In the genomic region with DNA sequence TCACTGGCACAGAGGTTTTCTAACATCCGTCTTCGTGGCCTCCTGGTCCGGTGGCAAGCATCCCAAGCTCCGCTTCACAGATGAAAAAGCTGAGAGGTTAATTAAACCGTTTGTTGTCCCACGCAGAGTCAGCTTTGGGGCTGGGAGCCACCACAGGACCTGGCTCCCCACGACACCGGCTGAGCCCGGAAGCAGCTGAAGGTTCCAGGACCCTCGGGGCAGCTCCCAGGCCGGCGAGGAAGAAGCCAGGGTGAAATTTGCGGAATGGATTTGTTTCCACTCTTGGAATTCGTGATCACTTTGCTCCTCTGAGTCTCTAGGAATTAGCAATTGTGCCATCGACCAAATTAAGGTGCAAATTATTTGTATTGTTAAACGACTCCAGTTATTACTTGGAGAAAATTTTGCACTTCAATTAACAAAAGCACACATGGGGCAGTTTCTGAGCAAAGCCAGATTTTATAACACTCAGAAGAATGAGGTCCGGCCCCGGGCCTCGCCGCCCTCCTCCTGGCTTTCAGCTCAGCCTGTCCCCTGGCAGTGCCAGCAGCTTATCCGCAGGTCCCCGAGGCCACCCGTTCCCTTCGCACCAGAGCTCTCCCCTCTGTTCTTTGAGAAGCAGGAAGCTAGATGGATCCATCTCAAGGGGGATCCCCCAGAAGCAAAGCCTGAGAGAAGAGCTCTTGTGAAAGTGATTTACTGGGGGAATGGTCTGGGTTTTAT, we compare ENCODE assay signal across 19 cellular contexts.
DNase-seq lines count a peak whose midpoint lies in the region; ATAC-seq and TF ChIP-seq lines count a peak whose summit lies in the region.
"Had no signal": no experiment of that assay in that cellular context is flagged by ENCODE, and none has a peak within 500 bp of the region (broad histone marks: within the 10 kb centered on the region; RNA-seq: fewer than 3 reads in every experiment).

No MANE protein-coding gene starts in this region.

- POLR2A ChIA-PET in activated CD4-positive, alpha-beta T cell treated with anti-CD3 and anti-CD28 coated beads, Interleukin-2, amount 10 ng/mL, durations not matched to agents 7 days and 5 days (lab: Charles Lee) = no interaction called here
- POLR2A ChIA-PET in CD4-positive, alpha-beta memory T cell (lab: Charles Lee; ENCODE audit: partially characterized antibody) = no interaction called here

- H3K9ac ChIP-seq in colonic mucosa (ENCODE audit: low read depth in 2 of 2, low read length in 2 of 2) = no peak overlapping the region

- peaks cover 48% of the 10 kb centered on the region for H3K4me1 Mint-ChIP-seq in activated CD4-positive, alpha-beta T cell treated with anti-CD3 and anti-CD28 coated beads, Interleukin-2, amount 10 ng/mL, durations not matched to agents 7 days and 5 days
- H3K4me1 Mint-ChIP-seq in CD4-positive, alpha-beta memory T cell = peaks cover 13 to 20% (median 17%) of the 10 kb centered on the region in 4 donors
- H3K4me1 Mint-ChIP-seq in activated T-helper 17 cell treated with anti-CD3 and anti-CD28 coated beads, Interleukin-2, amount 50 U/mL, for 72 hours = peaks cover 10% of the 10 kb centered on the region
- H3K4me1 Mint-ChIP-seq in naive B cell = peaks cover 43 to 63% (median 55%) of the 10 kb centered on the region in 3 donors

- no peak for DNase-seq in activated CD4-positive, alpha-beta T cell treated with anti-CD3 and anti-CD28 coated beads, Interleukin-2, amount 10 ng/mL, durations not matched to agents 7 days and 5 days
- DNase-seq in activated CD4-positive, alpha-beta T cell treated with anti-CD3 and anti-CD28 coated beads for 1 hour = no peak
- no peak for DNase-seq in CD4-positive, alpha-beta memory T cell
- DNase-seq in naive B cell = no peak
- no peak for DNase-seq in colonic mucosa
- no peak for DNase-seq in left lobe of liver (ENCODE audit: low spot score)
- DNase-seq: DMS 273 treated with DMSO at 0.1 percent for 48 hours, GDM1, KBM-7, NCI-H1436 treated with DMSO at 0.1 percent for 48 hours, NCI-H2029 treated with DMSO at 0.1 percent for 48 hours, NCI-H2171 treated with DMSO at 0.1 percent for 48 hours, NCI-H774, SHP77 had no signal

- peaks cover 19% of the 10 kb centered on the region for H3K4me1 ChIP-seq in CD4-positive, alpha-beta memory T cell (ENCODE audit: insufficient read depth, low read length)
- H3K4me1 ChIP-seq in colonic mucosa = no peaks in the 10 kb centered on the region

- TF ChIP-seq CTCF in colonic mucosa (IDR thresholded peaks at IDR 0.05) = no peak

- no peaks in the 10 kb centered on the region for H3K27me3 Mint-ChIP-seq in activated CD4-positive, alpha-beta T cell treated with anti-CD3 and anti-CD28 coated beads, Interleukin-2, amount 10 ng/mL, durations not matched to agents 7 days and 5 days
- peaks cover 0 to 4% of the 10 kb centered on the region in 2 donors for H3K27me3 Mint-ChIP-seq in CD4-positive, alpha-beta memory T cell
- no peaks in the 10 kb centered on the region for H3K27me3 Mint-ChIP-seq in activated T-helper 17 cell treated with anti-CD3 and anti-CD28 coated beads, Interleukin-2, amount 50 U/mL, for 72 hours
- no peaks in the 10 kb centered on the region for H3K27me3 Mint-ChIP-seq in naive B cell

- CTCF ChIA-PET in activated CD4-positive, alpha-beta T cell treated with anti-CD3 and anti-CD28 coated beads, Interleukin-2, amount 10 ng/mL, durations not matched to agents 7 days and 5 days (lab: Charles Lee) = no interaction called here
- CTCF ChIA-PET in CD4-positive, alpha-beta memory T cell (lab: Charles Lee; ENCODE audit: partially characterized antibody) = no interaction called here

- H3K9me3 Mint-ChIP-seq in activated CD4-positive, alpha-beta T cell treated with anti-CD3 and anti-CD28 coated beads, Interleukin-2, amount 10 ng/mL, durations not matched to agents 7 days and 5 days = no peaks in the 10 kb centered on the region
- no peaks in the 10 kb centered on the region for H3K9me3 Mint-ChIP-seq in CD4-positive, alpha-beta memory T cell
- no peaks in the 10 kb centered on the region for H3K9me3 Mint-ChIP-seq in activated T-helper 17 cell treated with anti-CD3 and anti-CD28 coated beads, Interleukin-2, amount 50 U/mL, for 72 hours
- no peaks in the 10 kb centered on the region for H3K9me3 Mint-ChIP-seq in naive B cell
- H3K9me3 Mint-ChIP-seq: GM23338 had no signal

- H3K27me3 ChIP-seq in CD4-positive, alpha-beta memory T cell (ENCODE audit: insufficient read depth, low read length) = no peaks in the 10 kb centered on the region
- no peaks in the 10 kb centered on the region for H3K27me3 ChIP-seq in colonic mucosa

- peak overlapping the region; percentile 38 for H3K27ac Mint-ChIP-seq in activated CD4-positive, alpha-beta T cell treated with anti-CD3 and anti-CD28 coated beads, Interleukin-2, amount 10 ng/mL, durations not matched to agents 7 days and 5 days
- H3K27ac Mint-ChIP-seq in CD4-positive, alpha-beta memory T cell = peak overlapping the region in 4 of 7 donors; percentile 38 to 80 (median 52)
- peak overlapping the region; percentile 38 for H3K27ac Mint-ChIP-seq in activated T-helper 17 cell treated with anti-CD3 and anti-CD28 coated beads, Interleukin-2, amount 50 U/mL, for 72 hours
- peak overlapping the region in 4 of 6 donors; percentile 44 to 96 (median 79) for H3K27ac Mint-ChIP-seq in naive B cell
- H3K27ac Mint-ChIP-seq: GM23338 had no signal

- H3K4me3 ChIP-seq in CD4-positive, alpha-beta memory T cell (ENCODE audit: low read length in 2 of 2) = no peak overlapping the region
- no peak overlapping the region for H3K4me3 ChIP-seq in colonic mucosa
- H3K4me3 ChIP-seq: GM23338 had no signal

- H3K36me3 Mint-ChIP-seq in activated CD4-positive, alpha-beta T cell treated with anti-CD3 and anti-CD28 coated beads, Interleukin-2, amount 10 ng/mL, durations not matched to agents 7 days and 5 days (ENCODE audit: low read depth) = no peaks in the 10 kb centered on the region
- no peaks in the 10 kb centered on the region for H3K36me3 Mint-ChIP-seq in CD4-positive, alpha-beta memory T cell
- H3K36me3 Mint-ChIP-seq in activated T-helper 17 cell treated with anti-CD3 and anti-CD28 coated beads, Interleukin-2, amount 50 U/mL, for 72 hours (ENCODE audit: low read depth) = peaks cover 13% of the 10 kb centered on the region
- no peaks in the 10 kb centered on the region for H3K36me3 Mint-ChIP-seq in naive B cell

- intact Hi-C loops in CD4-positive, alpha-beta memory T cell (cut with micrococcal nuclease) = no loop called here
- intact Hi-C loops in colonic mucosa (cut with DNase I) = no loop called here

- no peak for ATAC-seq in activated T-helper 17 cell treated with anti-CD3 and anti-CD28 coated beads, Interleukin-2, amount 50 U/mL, for 72 hours (replicated peaks)
- ATAC-seq in naive B cell (ENCODE audit: low read depth in 2 of 2) (no peak), HG03520 (IDR thresholded peaks at IDR 0.05; ENCODE audit: unreplicated experiment) (no peak), left lobe of liver (no peak)
- ATAC-seq: GM23338, Panc1 had no signal

- H3K9me3 ChIP-seq in CD4-positive, alpha-beta memory T cell (ENCODE audit: control insufficient read depth in 1 of 2, low read length in 2 of 2) = no peaks in the 10 kb centered on the region
- H3K9me3 ChIP-seq in colonic mucosa = no peaks in the 10 kb centered on the region

- no peaks in the 10 kb centered on the region for H3K36me3 ChIP-seq in CD4-positive, alpha-beta memory T cell (ENCODE audit: insufficient read depth, low read length)
- no peaks in the 10 kb centered on the region for H3K36me3 ChIP-seq in colonic mucosa

- H3K27ac ChIP-seq in CD4-positive, alpha-beta memory T cell (ENCODE audit: low read depth, low read length) = no peak overlapping the region
- H3K27ac ChIP-seq in colonic mucosa = no peak overlapping the region
- H3K27ac ChIP-seq: 22Rv1 had no signal

- H3K4me3 Mint-ChIP-seq in activated CD4-positive, alpha-beta T cell treated with anti-CD3 and anti-CD28 coated beads, Interleukin-2, amount 10 ng/mL, durations not matched to agents 7 days and 5 days = no peak overlapping the region
- H3K4me3 Mint-ChIP-seq in CD4-positive, alpha-beta memory T cell = no peak overlapping the region
- H3K4me3 Mint-ChIP-seq in activated T-helper 17 cell treated with anti-CD3 and anti-CD28 coated beads, Interleukin-2, amount 50 U/mL, for 72 hours = no peak overlapping the region
- H3K4me3 Mint-ChIP-seq in naive B cell = peak overlapping the region in 2 of 8 donors; percentile 34 to 42
- H3K4me3 Mint-ChIP-seq: GM23338 had no signal
